In genomic region chr9:18534611-18535010, GRCh38 we compare ENCODE assay signal across 37 cellular contexts.
"Had no signal": no experiment of that assay in that cellular context is flagged by ENCODE, and none has a peak within 500 bp of the region (broad histone marks: within the 10 kb centered on the region; RNA-seq: fewer than 3 reads in every experiment).

No MANE protein-coding gene starts in this region.

- H3K4me3 ChIP-seq: adrenal gland, ascending aorta, body of pancreas, breast epithelium, cardiac muscle cell had no signal

- H3K36me3 ChIP-seq: adrenal gland, breast epithelium, cardiac muscle cell had no signal

- H3K4me1 Mint-ChIP-seq: activated naive CD4-positive, alpha-beta T cell treated with anti-CD3 and anti-CD28 coated beads, Interleukin-2, amount 10 ng/mL, durations not matched to agents 7 days and 5 days; activated naive CD4-positive, alpha-beta T cell treated with anti-CD3 and anti-CD28 coated beads, Interleukin-2, amount 50 U/mL, for 24 hours; activated naive CD8-positive, alpha-beta T cell treated with anti-CD3 and anti-CD28 coated beads for 36 hours; activated naive CD8-positive, alpha-beta T cell treated with anti-CD3 and anti-CD28 coated beads, Interleukin-2, amount 10 ng/mL, durations not matched to agents 7 days and 5 days; activated naive CD8-positive, alpha-beta T cell treated with anti-CD3 and anti-CD28 coated beads, Interleukin-2, amount 50 U/mL, for 24 hours; activated T-helper 17 cell treated with anti-CD3 and anti-CD28 coated beads, Interleukin-2, amount 50 U/mL, for 72 hours; brain; central memory CD8-positive, alpha-beta T cell had no signal

- H3K4me1 ChIP-seq: body of pancreas, breast epithelium had no signal

- H3K9me3 ChIP-seq: adrenal gland had no signal

- ATAC-seq: activated naive CD4-positive, alpha-beta T cell treated with anti-CD3 and anti-CD28 coated beads, Interleukin-2, amount 50 U/mL, for 72 hours; activated naive CD8-positive, alpha-beta T cell treated with anti-CD3 and anti-CD28 coated beads, Interleukin-2, amount 50 U/mL, for 24 hours; activated T-cell treated with anti-CD3 and anti-CD28 coated beads, Interleukin-2, amount 50 U/mL, for 4 hours; activated T-cell treated with anti-CD3 and anti-CD28 coated beads, Interleukin-2, amount 50 U/mL, for 72 hours; activated T-helper 17 cell treated with anti-CD3 and anti-CD28 coated beads, Interleukin-2, amount 50 U/mL, for 72 hours; body of pancreas had no signal

- H3K4me3 Mint-ChIP-seq: activated naive CD4-positive, alpha-beta T cell treated with anti-CD3 and anti-CD28 coated beads for 36 hours; activated naive CD4-positive, alpha-beta T cell treated with anti-CD3 and anti-CD28 coated beads, Interleukin-2, amount 10 ng/mL, durations not matched to agents 7 days and 5 days; activated naive CD4-positive, alpha-beta T cell treated with anti-CD3 and anti-CD28 coated beads, Interleukin-2, amount 50 U/mL, for 24 hours; activated naive CD8-positive, alpha-beta T cell; activated naive CD8-positive, alpha-beta T cell treated with anti-CD3 and anti-CD28 coated beads for 36 hours; activated naive CD8-positive, alpha-beta T cell treated with anti-CD3 and anti-CD28 coated beads, Interleukin-2, amount 10 ng/mL, durations not matched to agents 7 days and 5 days; activated naive CD8-positive, alpha-beta T cell treated with anti-CD3 and anti-CD28 coated beads, Interleukin-2, amount 50 U/mL, for 24 hours; activated T-cell treated with anti-CD3 and anti-CD28 coated beads, Interleukin-2, amount 50 U/mL, for 24 hours; activated T-cell treated with anti-CD3 and anti-CD28 coated beads, Interleukin-2, amount 50 U/mL, for 4 hours; activated T-cell treated with anti-CD3 and anti-CD28 coated beads, Interleukin-2, amount 50 U/mL, for 72 hours; activated T-helper 1 cell treated with anti-CD3 and anti-CD28 coated beads, Interleukin-12 subunit alpha, Interleukin-12 subunit beta, Interleukin-2, Interleukin-4 antibody, amounts not matched to agents 30 ng/mL and 10 ng/mL and 1 ng/mL, durations not matched to agents 14 hours and 24 hours and 36 hours; activated T-helper 17 cell treated with anti-CD3 and anti-CD28 coated beads, Interleukin-2, amount 50 U/mL, for 72 hours; brain; central memory CD8-positive, alpha-beta T cell had no signal

- H3K36me3 Mint-ChIP-seq: activated naive CD8-positive, alpha-beta T cell treated with anti-CD3 and anti-CD28 coated beads for 36 hours; activated naive CD8-positive, alpha-beta T cell treated with anti-CD3 and anti-CD28 coated beads, Interleukin-2, amount 10 ng/mL, durations not matched to agents 7 days and 5 days had no signal

- H3K27ac Mint-ChIP-seq: activated naive CD4-positive, alpha-beta T cell treated with anti-CD3 and anti-CD28 coated beads for 36 hours; activated naive CD4-positive, alpha-beta T cell treated with anti-CD3 and anti-CD28 coated beads, Interleukin-2, amount 10 ng/mL, durations not matched to agents 7 days and 5 days; activated naive CD4-positive, alpha-beta T cell treated with anti-CD3 and anti-CD28 coated beads, Interleukin-2, amount 50 U/mL, for 24 hours; activated naive CD4-positive, alpha-beta T cell treated with anti-CD3 and anti-CD28 coated beads, Interleukin-2, amount 50 U/mL, for 72 hours; activated naive CD8-positive, alpha-beta T cell; activated naive CD8-positive, alpha-beta T cell treated with anti-CD3 and anti-CD28 coated beads for 36 hours; activated naive CD8-positive, alpha-beta T cell treated with anti-CD3 and anti-CD28 coated beads, Interleukin-2, amount 10 ng/mL, durations not matched to agents 7 days and 5 days; activated naive CD8-positive, alpha-beta T cell treated with anti-CD3 and anti-CD28 coated beads, Interleukin-2, amount 50 U/mL, for 24 hours; activated T-cell treated with anti-CD3 and anti-CD28 coated beads, Interleukin-2, amount 50 U/mL, for 24 hours; activated T-cell treated with anti-CD3 and anti-CD28 coated beads, Interleukin-2, amount 50 U/mL, for 72 hours; activated T-helper 1 cell treated with anti-CD3 and anti-CD28 coated beads, Interleukin-12 subunit alpha, Interleukin-12 subunit beta, Interleukin-2, Interleukin-4 antibody, amounts not matched to agents 30 ng/mL and 10 ng/mL and 1 ng/mL, durations not matched to agents 14 hours and 24 hours and 36 hours; activated T-helper 17 cell treated with anti-CD3 and anti-CD28 coated beads, Interleukin-2, amount 50 U/mL, for 72 hours; activated T-helper 2 cell treated with anti-CD3 and anti-CD28 coated beads, Interferon-gamma antibody, Interleukin-2, Interleukin-4, amounts not matched to agents 10 μg/mL and 5 μg/mL and 100 μg/mL, durations not matched to agents 14 hours and 24 hours and 36 hours; brain had no signal

- H3K27ac ChIP-seq: adrenal gland, ascending aorta, body of pancreas, brain microvascular endothelial cell, breast epithelium, cardiac muscle cell had no signal

- DNase-seq: activated effector memory CD4-positive, alpha-beta T cell treated with anti-CD3 and anti-CD28 coated beads, Interleukin-2, amount 50 U/mL, for 16 hours; activated effector memory CD4-positive, alpha-beta T cell treated with Interleukin-2 at 50 U/mL for 16 hours; activated gamma-delta T cell; activated gamma-delta T cell treated with Interleukin-2 at 50 U/mL for 16 hours; activated naive CD4-positive, alpha-beta T cell; activated naive CD4-positive, alpha-beta T cell treated with anti-CD3 and anti-CD28 coated beads for 36 hours; activated naive CD4-positive, alpha-beta T cell treated with anti-CD3 and anti-CD28 coated beads, Interleukin-2, amount 10 ng/mL, durations not matched to agents 7 days and 5 days; activated naive CD4-positive, alpha-beta T cell treated with anti-CD3 and anti-CD28 coated beads, Interleukin-2, amount 50 U/mL, for 16 hours; activated naive CD4-positive, alpha-beta T cell treated with Interleukin-2 at 50 U/mL for 16 hours; activated naive CD8-positive, alpha-beta T cell treated with anti-CD3 and anti-CD28 coated beads for 36 hours; activated naive CD8-positive, alpha-beta T cell treated with anti-CD3 and anti-CD28 coated beads, Interleukin-2, amount 10 ng/mL, durations not matched to agents 7 days and 5 days; activated naive CD8-positive, alpha-beta T cell treated with anti-CD3 and anti-CD28 coated beads, Interleukin-2, amount 50 U/mL, for 24 hours; activated T-cell treated with anti-CD3 and anti-CD28 coated beads, Interleukin-2, amount 50 U/mL, for 24 hours; activated T-cell treated with anti-CD3 and anti-CD28 coated beads, Interleukin-2, amount 50 U/mL, for 4 hours; activated T-cell treated with anti-CD3 and anti-CD28 coated beads, Interleukin-2, amount 50 U/mL, for 48 hours; activated T-cell treated with anti-CD3 and anti-CD28 coated beads, Interleukin-2, amount 50 U/mL, for 72 hours; adrenal gland; amniotic stem cell; amygdala; anterior cingulate cortex; aorta; body of pancreas; brain microvascular endothelial cell; caudate nucleus; central memory CD4-positive, alpha-beta T cell; cerebellar nuclear complex had no signal

- H3K27me3 Mint-ChIP-seq: activated naive CD8-positive, alpha-beta T cell treated with anti-CD3 and anti-CD28 coated beads for 36 hours; activated naive CD8-positive, alpha-beta T cell treated with anti-CD3 and anti-CD28 coated beads, Interleukin-2, amount 10 ng/mL, durations not matched to agents 7 days and 5 days; activated naive CD8-positive, alpha-beta T cell treated with anti-CD3 and anti-CD28 coated beads, Interleukin-2, amount 50 U/mL, for 24 hours; activated T-cell treated with anti-CD3 and anti-CD28 coated beads, Interleukin-2, amount 50 U/mL, for 24 hours; brain; central memory CD8-positive, alpha-beta T cell had no signal
